Comparison of ENCODE assay signal across 32 cellular contexts in genomic region chr3:34073141-34073540, GRCh38.
DNase-seq lines count a peak whose midpoint lies in the region; ATAC-seq and TF ChIP-seq lines count a peak whose summit lies in the region.
"Had no signal": no experiment of that assay in that cellular context is flagged by ENCODE, and none has a peak within 500 bp of the region (broad histone marks: within the 10 kb centered on the region; RNA-seq: fewer than 3 reads in every experiment).

No MANE protein-coding gene starts in this region.

- H3T11ph ChIP-seq in H9 (ENCODE audit: low read length), result no peak overlapping the region

- no peaks in the 10 kb centered on the region for H3K23me2 ChIP-seq in H9 (ENCODE audit: insufficient read length, low read depth, low read length, poor library complexity, severe bottlenecking)

- H3K23ac ChIP-seq in H9 (ENCODE audit: insufficient read length, low read depth, low read length), result no peak overlapping the region

- no peak overlapping the region for H3K4me3 Mint-ChIP-seq in H9
- H3K4me3 Mint-ChIP-seq: activated CD4-positive, alpha-beta memory T cell treated with anti-CD3 and anti-CD28 coated beads, Interleukin-2, amount 10 ng/mL, durations not matched to agents 7 days and 5 days; activated T-helper 1 cell treated with anti-CD3 and anti-CD28 coated beads, Interleukin-12 subunit alpha, Interleukin-12 subunit beta, Interleukin-2, Interleukin-4 antibody, amounts not matched to agents 30 ng/mL and 10 ng/mL and 1 ng/mL, durations not matched to agents 14 hours and 24 hours and 36 hours; CD8-positive, alpha-beta T cell; effector memory CD8-positive, alpha-beta T cell; stimulated activated naive B cell treated with anti-CD40 and anti-IgM and Interleukin-4, amounts not matched to agents 10 μg/mL and 1 μg/mL and 100 μg/mL, for 72 hours; T-helper 17 cell had no signal

- H4K8ac ChIP-seq in H9 (replicated peaks; ENCODE audit: insufficient read length, low read depth, low read length), result no peak overlapping the region

- no peaks in the 10 kb centered on the region for H3K9me2 ChIP-seq in SU-DHL-6 (replicated peaks; ENCODE audit: insufficient read depth, low read length)

- TF ChIP-seq CTCF in H9 (conservative IDR thresholded peaks at IDR 0.05) (no peak), SU-DHL-6 (IDR thresholded peaks at IDR 0.05; ENCODE audit: insufficient read depth, low read length, poor library complexity, severe bottlenecking) (no peak), thyroid gland (IDR thresholded peaks at IDR 0.05) (no peak)

- H3K9me3 ChIP-seq in BLaER1 (peaks cover 5% of the 10 kb centered on the region; the same call in 1 of the 2 replicates), H9 (ENCODE audit: control insufficient read depth, low read depth, low read length) (no peaks in the 10 kb centered on the region), SU-DHL-6 (ENCODE audit: insufficient read depth, low read length) (no peaks in the 10 kb centered on the region), thyroid gland (no peaks in the 10 kb centered on the region)
- H3K9me3 ChIP-seq: ovary, upper lobe of left lung had no signal

- H3K27me3 ChIP-seq in BLaER1 (no peaks in the 10 kb centered on the region), H9 (ENCODE audit: insufficient read depth, low read length) (no peaks in the 10 kb centered on the region), SU-DHL-6 (ENCODE audit: low read length) (no peaks in the 10 kb centered on the region), thyroid gland (no peaks in the 10 kb centered on the region)
- H3K27me3 ChIP-seq: ovary, upper lobe of left lung had no signal

- no peak overlapping the region for H4K91ac ChIP-seq in H9 (ENCODE audit: insufficient read length, low read depth, low read length)

- no peak overlapping the region for H2BK12ac ChIP-seq in H9 (ENCODE audit: insufficient read length, low read depth, low read length)

- H3K36me3 Mint-ChIP-seq in H9 (ENCODE audit: insufficient read depth in 1 of 3, low read depth in 3 of 3), result peaks cover 3 to 6% (median 5%) of the 10 kb centered on the region in 3 experiments; a peak in 5 of 7 replicates
- H3K36me3 Mint-ChIP-seq: CD8-positive, alpha-beta T cell; stimulated activated naive B cell treated with anti-CD40 and anti-IgM and Interleukin-4, amounts not matched to agents 10 μg/mL and 1 μg/mL and 100 μg/mL, for 72 hours had no signal

- H3K4me1 ChIP-seq in BLaER1 (peaks cover 26% of the 10 kb centered on the region), H9 (ENCODE audit: insufficient read depth, low read length) (peaks cover 8% of the 10 kb centered on the region; the same call in 1 of the 2 replicates), thyroid gland (no peaks in the 10 kb centered on the region)
- H3K4me1 ChIP-seq: upper lobe of left lung had no signal

- no peak overlapping the region for H2BK15ac ChIP-seq in H9 (ENCODE audit: low read depth, low read length)

- H4K5ac ChIP-seq in H9 (ENCODE audit: insufficient read length, low read depth, low read length), result no peak overlapping the region

- H3K27me3 Mint-ChIP-seq in H9 (ENCODE audit: low read depth), result peaks cover 5% of the 10 kb centered on the region
- H3K27me3 Mint-ChIP-seq: activated CD4-positive, alpha-beta memory T cell treated with anti-CD3 and anti-CD28 coated beads, Interleukin-2, amount 10 ng/mL, durations not matched to agents 7 days and 5 days; effector memory CD8-positive, alpha-beta T cell; stimulated activated naive B cell treated with anti-CD40 and anti-IgM and Interleukin-4, amounts not matched to agents 10 μg/mL and 1 μg/mL and 100 μg/mL, for 72 hours; T-helper 17 cell had no signal

- H2BK120ac ChIP-seq in H9 (ENCODE audit: low read depth, low read length, poor library complexity, severe bottlenecking), result no peak overlapping the region

- H2BK20ac ChIP-seq in H9 (ENCODE audit: low read depth, low read length, poor library complexity, severe bottlenecking), result no peak overlapping the region

- no peaks in the 10 kb centered on the region for H3K36me3 ChIP-seq in BLaER1
- H3K36me3 ChIP-seq in SU-DHL-6 (ENCODE audit: low read length), result no peaks in the 10 kb centered on the region
- no peaks in the 10 kb centered on the region for H3K36me3 ChIP-seq in thyroid gland
- H3K36me3 ChIP-seq: ovary, upper lobe of left lung had no signal

- H4K20me1 ChIP-seq in BLaER1 (no peaks in the 10 kb centered on the region), H9 (ENCODE audit: control insufficient read depth, insufficient read depth, insufficient read length) (no peaks in the 10 kb centered on the region), SU-DHL-6 (ENCODE audit: low read depth, low read length) (no peaks in the 10 kb centered on the region)

- H3K4me1 Mint-ChIP-seq in H9, result peaks cover 32% of the 10 kb centered on the region in 2 experiments
- H3K4me1 Mint-ChIP-seq: activated CD4-positive, alpha-beta memory T cell treated with anti-CD3 and anti-CD28 coated beads, Interleukin-2, amount 10 ng/mL, durations not matched to agents 7 days and 5 days; T-helper 17 cell had no signal

- H3K56ac ChIP-seq in H9 (ENCODE audit: insufficient read length, low read depth, low read length), result no peak overlapping the region

- H3K27ac ChIP-seq in BLaER1, result peak overlapping the region; percentile 48
- H3K27ac ChIP-seq in H9 (ENCODE audit: insufficient read length, low read depth, low read length), result peak overlapping the region; percentile 52
- no peak overlapping the region for H3K27ac ChIP-seq in SU-DHL-6 (ENCODE audit: low read depth, low read length)
- no peak overlapping the region for H3K27ac ChIP-seq in thyroid gland
- H3K27ac ChIP-seq: ovary, upper lobe of left lung had no signal

- peaks cover 7 to 8% of the 10 kb centered on the region in 2 experiments for H3K9me3 Mint-ChIP-seq in H9
- H3K9me3 Mint-ChIP-seq: activated CD4-positive, alpha-beta memory T cell treated with anti-CD3 and anti-CD28 coated beads, Interleukin-2, amount 10 ng/mL, durations not matched to agents 7 days and 5 days; activated T-helper 1 cell treated with anti-CD3 and anti-CD28 coated beads, Interleukin-12 subunit alpha, Interleukin-12 subunit beta, Interleukin-2, Interleukin-4 antibody, amounts not matched to agents 30 ng/mL and 10 ng/mL and 1 ng/mL, durations not matched to agents 14 hours and 24 hours and 36 hours; CD8-positive, alpha-beta T cell; effector memory CD8-positive, alpha-beta T cell; stimulated activated naive B cell treated with anti-CD40 and anti-IgM and Interleukin-4, amounts not matched to agents 10 μg/mL and 1 μg/mL and 100 μg/mL, for 72 hours had no signal

- H3K4me3 ChIP-seq in BLaER1 (no peak overlapping the region), SU-DHL-6 (ENCODE audit: insufficient read depth, low read length, poor library complexity, severe bottlenecking) (no peak overlapping the region), thyroid gland (replicated peaks in 1 of 3) (no peak overlapping the region)
- H3K4me3 ChIP-seq: ovary, upper lobe of left lung had no signal

- no peak overlapping the region for H3K27ac Mint-ChIP-seq in H9
- H3K27ac Mint-ChIP-seq: activated CD4-positive, alpha-beta memory T cell treated with anti-CD3 and anti-CD28 coated beads, Interleukin-2, amount 10 ng/mL, durations not matched to agents 7 days and 5 days; activated T-helper 1 cell treated with anti-CD3 and anti-CD28 coated beads, Interleukin-12 subunit alpha, Interleukin-12 subunit beta, Interleukin-2, Interleukin-4 antibody, amounts not matched to agents 30 ng/mL and 10 ng/mL and 1 ng/mL, durations not matched to agents 14 hours and 24 hours and 36 hours; CD8-positive, alpha-beta T cell; effector memory CD8-positive, alpha-beta T cell; stimulated activated naive B cell treated with anti-CD40 and anti-IgM and Interleukin-4, amounts not matched to agents 10 μg/mL and 1 μg/mL and 100 μg/mL, for 72 hours; T-helper 17 cell had no signal

- no peaks in the 10 kb centered on the region for H3K79me1 ChIP-seq in H9 (ENCODE audit: insufficient read depth, low read depth, low read length, poor library complexity, severe bottlenecking)

- no peak overlapping the region for H3K14ac ChIP-seq in H9 (ENCODE audit: insufficient read depth, low read length)

- no peak overlapping the region for H2BK5ac ChIP-seq in H9 (ENCODE audit: insufficient read length, low read length)

- H2AK5ac ChIP-seq in H9 (ENCODE audit: insufficient read length, low read length), result no peak overlapping the region

- intact Hi-C loops in thyroid gland (cut with DNase I), result no loop called here

- H3K9ac ChIP-seq in BLaER1, result no peak overlapping the region; the same call in 1 of the 2 replicates
- no peak overlapping the region for H3K9ac ChIP-seq in H9 (ENCODE audit: extremely low read depth, insufficient read length, low read length)
- no peak overlapping the region for H3K9ac ChIP-seq in SU-DHL-6 (ENCODE audit: low read length)

- ATAC-seq in GM18870 (IDR thresholded peaks at IDR 0.05; ENCODE audit: unreplicated experiment) (peak; percentile 10), GM21515 (IDR thresholded peaks at IDR 0.05; ENCODE audit: unreplicated experiment) (no peak)
- ATAC-seq: CD8-positive, alpha-beta T cell; effector memory CD8-positive, alpha-beta T cell; left ventricle myocardium superior; Right ventricle myocardium inferior; SK-N-SH treated with all-trans-retinoic acid at 6 μM for 48 hours; stimulated activated naive B cell treated with anti-CD40 and anti-IgM and Interleukin-4, amounts not matched to agents 10 μg/mL and 1 μg/mL and 100 μg/mL, for 72 hours; T-helper 17 cell had no signal

- H3K18ac ChIP-seq in H9 (ENCODE audit: insufficient read length, low read depth, low read length), result no peak overlapping the region

- DNase-seq in H9 (no peak), NCI-H146 (lab: John Stamatoyannopoulos, UW) (no peak), thyroid gland (no peak)
- DNase-seq in stimulated activated CD4-positive, alpha-beta T cell treated with anti-CD3 and anti-CD28 coated beads, Interleukin-1b, Interleukin-23, amount 100 ng/mL, for 48 hours, result no peak
- DNase-seq: activated CD4-positive, alpha-beta memory T cell treated with anti-CD3 and anti-CD28 coated beads, Interleukin-2, amount 10 ng/mL, durations not matched to agents 7 days and 5 days; activated CD8-positive, alpha-beta memory T cell treated with anti-CD3 and anti-CD28 coated beads, Interleukin-2, amount 50 U/mL, for 48 hours; activated naive CD4-positive, alpha-beta T cell treated with Interleukin-2 at 50 U/mL for 16 hours; CD8-positive, alpha-beta T cell; central memory CD4-positive, alpha-beta T cell; cortex of kidney; effector memory CD8-positive, alpha-beta T cell; erythroblast; glutamatergic neuron; H7; islet precursor cell; left ventricle myocardium superior; mesendoderm; NCI-H1105 treated with DMSO at 0.1 percent for 48 hours; NCI-H1930; NCI-H526; ovary; stimulated activated naive B cell treated with anti-CD40 and anti-IgM and Interleukin-4, amounts not matched to agents 10 μg/mL and 1 μg/mL and 100 μg/mL, for 72 hours; substantia nigra; T-helper 17 cell; upper lobe of left lung had no signal

- no peaks in the 10 kb centered on the region for H3F3A ChIP-seq in SU-DHL-6 (ENCODE audit: insufficient read depth)

- H3K4me2 ChIP-seq in BLaER1, result peak overlapping the region; percentile 60
- no peak overlapping the region for H3K4me2 ChIP-seq in H9 (ENCODE audit: insufficient read depth, insufficient read length, low read length)
- no peak overlapping the region for H3K4me2 ChIP-seq in SU-DHL-6 (ENCODE audit: low read depth, low read length, poor library complexity, severe bottlenecking)

- no peak for TF ChIP-seq POLR2A in thyroid gland (IDR thresholded peaks at IDR 0.05)

- H2AFZ ChIP-seq in H9 (ENCODE audit: low read length) (no peak overlapping the region), SU-DHL-6 (ENCODE audit: low read depth, low read length, severe bottlenecking) (peak overlapping the region; percentile 28)

- H3K4ac ChIP-seq in H9 (ENCODE audit: low read depth, low read length), result no peak overlapping the region

- H3K79me2 ChIP-seq in H9 (ENCODE audit: insufficient read depth, low read length) (no peaks in the 10 kb centered on the region), SU-DHL-6 (ENCODE audit: insufficient read depth, low read length) (no peaks in the 10 kb centered on the region)

Comparison
In these comparisons a context has a peak if more than half of its experiments do, and no peak if none do; other contexts are left out.
1. H3K27ac ChIP-seq: peak in BLaER1 (single experiment) and H9 (single experiment); none in SU-DHL-6 (single experiment) and thyroid gland (0 of 3).